Comparison of ENCODE assay signal across 28 cellular contexts in the genomic region with DNA sequence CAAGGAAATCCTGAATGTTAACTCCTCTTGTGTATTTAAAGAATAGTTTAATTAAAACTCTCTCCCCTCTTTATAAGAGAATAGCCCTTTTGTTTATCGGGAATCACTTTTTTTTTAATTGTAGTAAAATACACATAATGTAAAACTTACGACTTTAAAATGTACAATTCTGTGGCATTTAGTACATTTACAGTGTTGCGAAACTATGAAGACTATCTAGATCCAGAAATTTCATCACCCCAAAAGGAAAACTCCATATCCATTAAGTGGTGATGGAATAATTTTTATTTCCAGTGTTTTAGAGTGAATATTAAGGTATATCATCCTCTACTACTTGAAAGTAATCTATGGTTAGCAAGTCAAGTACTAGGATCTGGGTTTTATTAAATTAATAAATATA. TPM values are rescaled to one million over a fixed set of nuclear protein-coding genes. Genes with fewer than 3 reads are reported as not detected.
"Had no signal": no experiment of that assay in that cellular context is flagged by ENCODE, and none has a peak within 500 bp of the region (broad histone marks: within the 10 kb centered on the region; RNA-seq: fewer than 3 reads in every experiment).

No MANE protein-coding gene starts in this region.

- DNase-seq: activated CD4-positive, alpha-beta T cell treated with anti-CD3 and anti-CD28 coated beads for 48 hours; activated CD4-positive, alpha-beta T cell treated with anti-CD3 and anti-CD28 coated beads, Interleukin-2, amount 50 U/mL, for 48 hours; activated CD8-positive, alpha-beta memory T cell treated with anti-CD3 and anti-CD28 coated beads for 24 hours; activated effector memory CD4-positive, alpha-beta T cell treated with anti-CD3 and anti-CD28 coated beads, Interleukin-2, amount 50 U/mL, for 16 hours; activated naive CD4-positive, alpha-beta T cell treated with anti-CD3 and anti-CD28 coated beads for 36 hours; activated naive CD8-positive, alpha-beta T cell treated with anti-CD3 and anti-CD28 coated beads for 36 hours; activated T-cell treated with anti-CD3 and anti-CD28 coated beads, Interleukin-2, amount 50 U/mL, for 1 hour; amniotic stem cell; brain microvascular endothelial cell; central memory CD4-positive, alpha-beta T cell; endodermal cell; foreskin melanocyte; left lung; naive B cell; nephron progenitor cell; spleen; stimulated activated naive CD4-positive, alpha-beta T cell treated with Interleukin-2 at 50 U/mL for 16 hours; T-helper 9 cell; WERI-Rb-1 had no signal

- FAIRE-seq: astrocyte, islet of Langerhans, TTC549 had no signal

- H3K27ac ChIP-seq: brain microvascular endothelial cell, right atrium auricular region, spleen, tibial nerve, WERI-Rb-1 had no signal

- ATAC-seq: activated CD4-positive, CD25-positive, alpha-beta regulatory T cell treated with anti-CD3 and anti-CD28 coated beads, Interleukin-2, amount 50 U/mL, for 24 hours; esophagus mucosa had no signal

- H3K4me3 ChIP-seq: left lung, right atrium auricular region, spleen, tibial nerve had no signal

- H3K4me1 ChIP-seq: left lung, spleen had no signal

- H3K9me3 ChIP-seq: left lung, neutrophil, right atrium auricular region, spleen, tibial nerve had no signal

- H3K27me3 ChIP-seq: brain microvascular endothelial cell, left lung, neutrophil, right atrium auricular region, spleen, tibial nerve had no signal

RNA-seq across cellular contexts. Expression of gene CDC25C, which starts 57.7 kb away (rescaled TPM):
- total RNA-seq: ureter had no signal
